1 cellular context compared by ENCODE assay signal in the genomic region with DNA sequence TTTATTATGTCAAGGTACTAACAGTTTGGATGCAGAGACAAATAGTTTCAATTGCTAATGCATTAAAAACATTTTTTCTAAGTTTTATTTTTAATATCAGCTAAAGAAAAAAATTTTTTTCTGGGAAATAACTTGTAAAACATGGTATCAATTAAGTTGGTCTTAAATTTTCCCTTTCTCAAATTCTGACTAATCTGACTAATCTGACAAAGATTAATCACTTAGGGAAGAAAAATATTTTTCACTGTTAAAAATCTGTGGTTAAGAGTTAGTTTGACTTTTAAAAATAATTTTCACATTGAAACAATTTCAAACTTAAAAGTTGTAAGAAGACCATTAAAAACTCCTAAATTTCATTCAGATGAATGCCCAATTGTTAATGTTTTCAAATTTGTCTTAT.
A peak's percentile ranks its signal among the peaks of the same experiment; 100 is the strongest.
TF ChIP-seq lines count a peak whose summit lies in the region.

No MANE protein-coding gene starts in this region.

TF ChIP-seq in K562, 482 proteins besides CTCF, POLR2A, EP300 and RAD21 (continued from another document):
- TF ChIP-seq, protein P1, sequence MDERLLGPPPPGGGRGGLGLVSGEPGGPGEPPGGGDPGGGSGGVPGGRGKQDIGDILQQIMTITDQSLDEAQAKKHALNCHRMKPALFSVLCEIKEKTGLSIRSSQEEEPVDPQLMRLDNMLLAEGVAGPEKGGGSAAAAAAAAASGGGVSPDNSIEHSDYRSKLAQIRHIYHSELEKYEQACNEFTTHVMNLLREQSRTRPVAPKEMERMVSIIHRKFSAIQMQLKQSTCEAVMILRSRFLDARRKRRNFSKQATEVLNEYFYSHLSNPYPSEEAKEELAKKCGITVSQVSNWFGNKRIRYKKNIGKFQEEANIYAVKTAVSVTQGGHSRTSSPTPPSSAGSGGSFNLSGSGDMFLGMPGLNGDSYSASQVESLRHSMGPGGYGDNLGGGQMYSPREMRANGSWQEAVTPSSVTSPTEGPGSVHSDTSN (CRISPR knock-in tag; IDR thresholded peaks at IDR 0.05; ENCODE audit: low read depth) = no peak
- TF ChIP-seq, protein P1 (tag; conservative IDR thresholded peaks at IDR 0.05; ENCODE audit: low read depth) = peak; percentile 32; the same call in 1 of the 2 replicates
- TF ChIP-seq, protein P2, sequence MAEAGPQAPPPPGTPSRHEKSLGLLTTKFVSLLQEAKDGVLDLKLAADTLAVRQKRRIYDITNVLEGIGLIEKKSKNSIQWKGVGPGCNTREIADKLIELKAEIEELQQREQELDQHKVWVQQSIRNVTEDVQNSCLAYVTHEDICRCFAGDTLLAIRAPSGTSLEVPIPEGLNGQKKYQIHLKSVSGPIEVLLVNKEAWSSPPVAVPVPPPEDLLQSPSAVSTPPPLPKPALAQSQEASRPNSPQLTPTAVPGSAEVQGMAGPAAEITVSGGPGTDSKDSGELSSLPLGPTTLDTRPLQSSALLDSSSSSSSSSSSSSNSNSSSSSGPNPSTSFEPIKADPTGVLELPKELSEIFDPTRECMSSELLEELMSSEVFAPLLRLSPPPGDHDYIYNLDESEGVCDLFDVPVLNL (CRISPR knock-in tag; IDR thresholded peaks at IDR 0.05; ENCODE audit: low read depth) = no peak
- TF ChIP-seq MEIS2 (IDR thresholded peaks at IDR 0.05; ENCODE audit: partially characterized antibody) = peak; percentile 52
